7 cellular contexts compared by ENCODE assay signal in genomic region chr16:56964243-56965148, GRCh38. TPM values are rescaled to one million over a fixed set of nuclear protein-coding genes. Genes with fewer than 3 reads are reported as not detected.
DNase-seq lines count a peak whose midpoint lies in the region; ATAC-seq and TF ChIP-seq lines count a peak whose summit lies in the region.

No MANE protein-coding gene starts in this region.

- intact Hi-C loops in thyroid gland (cut with DNase I): no loop called here

- 46 to 52% methylated on average over 6 to 17 of the region's 30 CpGs for WGBS in gastroesophageal sphincter (ENCODE audit: low coverage in 1 of 2), 2 donors
- 46 to 48% methylated on average over 27 to 29 of the region's 30 CpGs for WGBS in thyroid gland, 2 donors

- no peak overlapping the region for H3K4me3 ChIP-seq in gastroesophageal sphincter
- H3K4me3 ChIP-seq in thyroid gland (replicated peaks in 1 of 3): no peak overlapping the region

- peaks cover 11% of the 10 kb centered on the region for H3K4me1 Mint-ChIP-seq in osteocyte (ENCODE audit: unreplicated experiment)

- no peaks in the 10 kb centered on the region for H3K9me3 Mint-ChIP-seq in osteocyte (ENCODE audit: unreplicated experiment)

- DNase-seq in GM13976 (ENCODE audit: low spot score): peak; percentile 90
- DNase-seq in SHP77 (lab: John Stamatoyannopoulos, UW): peak; percentile 82 to 88
- DNase-seq in activated effector memory CD4-positive, alpha-beta T cell treated with Interleukin-2 at 50 U/mL for 16 hours: peak; percentile 91
- DNase-seq in osteocyte (ENCODE audit: extremely low spot score, unreplicated experiment): no peak
- peak; percentile 81 to 90 for DNase-seq in thyroid gland

- no peaks in the 10 kb centered on the region for H3K9me3 ChIP-seq in gastroesophageal sphincter
- no peaks in the 10 kb centered on the region for H3K9me3 ChIP-seq in thyroid gland

- no peaks in the 10 kb centered on the region for H3K36me3 Mint-ChIP-seq in osteocyte (ENCODE audit: unreplicated experiment)

- H3K4me3 Mint-ChIP-seq in osteocyte (ENCODE audit: unreplicated experiment): no peak overlapping the region

- no peak overlapping the region for H3K27ac Mint-ChIP-seq in osteocyte (ENCODE audit: unreplicated experiment)

- in situ Hi-C loops in GM13976 (cut with MboI; ENCODE audit: low sequenced_read_pairs, unreplicated experiment): loop anchor here (10.0 kb wide), 1 partner anchor 80 kb away; no protein-coding TSS in a partner anchor

- H3K27me3 Mint-ChIP-seq in osteocyte (ENCODE audit: unreplicated experiment): peaks cover 2% of the 10 kb centered on the region

- no peak for TF ChIP-seq EP300 in gastroesophageal sphincter (IDR thresholded peaks at IDR 0.05)

- TF ChIP-seq CTCF in GM13976 (IDR thresholded peaks at IDR 0.05; ENCODE audit: borderline replicate concordance, control extremely low read depth, extremely low read depth, insufficient read depth, missing control alignments): peak; percentile 96
- peak in 3 of 4 experiments; percentile 67 to 81 (median 71) for TF ChIP-seq CTCF in gastroesophageal sphincter (IDR thresholded peaks at IDR 0.05)
- TF ChIP-seq CTCF in osteocyte (IDR thresholded peaks at IDR 0.05): peak; percentile 71
- peak; percentile 38 to 84 (median 70) for TF ChIP-seq CTCF in thyroid gland (IDR thresholded peaks at IDR 0.05)

- ATAC-seq in HG03280 (IDR thresholded peaks at IDR 0.05; ENCODE audit: unreplicated experiment): peak; percentile 69
- ATAC-seq in gastroesophageal sphincter: peak; percentile 69

- H3K4me1 ChIP-seq in gastroesophageal sphincter (peaks cover 0 to 48% (median 5%) of the 10 kb centered on the region in 3 donors), thyroid gland (peaks cover 0 to 30% of the 10 kb centered on the region in 2 donors)

- H3K36me3 ChIP-seq in gastroesophageal sphincter (no peaks in the 10 kb centered on the region), thyroid gland (no peaks in the 10 kb centered on the region)

- H3K27ac ChIP-seq in gastroesophageal sphincter (no peak overlapping the region), thyroid gland (no peak overlapping the region)

- TF ChIP-seq POLR2A in gastroesophageal sphincter (IDR thresholded peaks at IDR 0.05) (no peak), thyroid gland (IDR thresholded peaks at IDR 0.05) (no peak)

- H3K27me3 ChIP-seq in gastroesophageal sphincter (no peaks in the 10 kb centered on the region), thyroid gland (no peaks in the 10 kb centered on the region)

RNA-seq across cellular contexts. Expression of gene CETP, which starts 2.7 kb away (rescaled TPM):
- total RNA-seq in gastroesophageal sphincter: 1 to 10 TPM in 1 of 4 donors, not detected in 3; 1.6 TPM
- not detected in 2 replicates for total RNA-seq in osteocyte
- total RNA-seq in thyroid gland: 1 to 10 TPM in 3 of 4 donors, under 1 TPM in 1; 0.40 to 4.0 (median 1.7) TPM

RNA-seq across cellular contexts. Expression of gene NLRC5, which starts 24.9 kb away (rescaled TPM):
- 10 to 100 TPM; 11.1 to 39.7 (median 16.3) TPM for total RNA-seq in gastroesophageal sphincter
- 21.1 and 24.7 TPM in 2 replicates for total RNA-seq in osteocyte
- 10 to 100 TPM; 14.1 to 33.5 (median 20.5) TPM for total RNA-seq in thyroid gland

RNA-seq across cellular contexts. Expression of gene HERPUD1, which starts 32.6 kb away (rescaled TPM):
- total RNA-seq in gastroesophageal sphincter (10 to 100 TPM; 41.2 to 87.5 (median 79.1) TPM), osteocyte (251 and 285 TPM in 2 replicates), thyroid gland (100 to 1,000 TPM; 212 to 659 (median 321) TPM)
